23 cellular contexts compared by ENCODE assay signal in genomic region chr5:109703165-109703564, GRCh38. TPM values are rescaled to one million over a fixed set of nuclear protein-coding genes. Genes with fewer than 3 reads are reported as not detected.
A peak's percentile ranks its signal among the peaks of the same experiment; 100 is the strongest.
DNase-seq lines count a peak whose midpoint lies in the region; ATAC-seq and TF ChIP-seq lines count a peak whose summit lies in the region.
"Had no signal": no experiment of that assay in that cellular context is flagged by ENCODE, and none has a peak within 500 bp of the region (broad histone marks: within the 10 kb centered on the region; RNA-seq: fewer than 3 reads in every experiment).

No MANE protein-coding gene starts in this region.

- peaks cover 6% of the 10 kb centered on the region for H3K4me1 ChIP-seq in CD4-positive, CD25-positive, alpha-beta regulatory T cell (ENCODE audit: control insufficient read depth, insufficient read depth, low read length, poor library complexity, severe bottlenecking)
- H3K4me1 ChIP-seq in KMS-11 (ENCODE audit: low read depth, poor library complexity, severe bottlenecking): peaks cover 96% of the 10 kb centered on the region
- H3K4me1 ChIP-seq: A549 had no signal

- peak overlapping the region; percentile 33 for H3K4me3 ChIP-seq in CD4-positive, CD25-positive, alpha-beta regulatory T cell (ENCODE audit: low read depth, low read length)
- H3K4me3 ChIP-seq in KMS-11 (IDR thresholded peaks at IDR 0.05; ENCODE audit: insufficient read depth, low read depth, low read length): no peak overlapping the region
- H3K4me3 ChIP-seq: A549; BLaER1 treated with 17β-estradiol and CSF1 and Interleukin-3, amounts not matched to agents 10 nM and 100 nM; GM12878 had no signal

- H3K4me3 Mint-ChIP-seq in CD4-positive, CD25-positive, alpha-beta regulatory T cell: no peak overlapping the region
- no peak overlapping the region for H3K4me3 Mint-ChIP-seq in effector memory CD8-positive, alpha-beta T cell
- H3K4me3 Mint-ChIP-seq: B cell had no signal

- no peaks in the 10 kb centered on the region for H3K27me3 ChIP-seq in CD4-positive, CD25-positive, alpha-beta regulatory T cell (ENCODE audit: control insufficient read depth, insufficient read depth, low read length)
- no peaks in the 10 kb centered on the region for H3K27me3 ChIP-seq in KMS-11 (ENCODE audit: insufficient read depth, low read depth)
- H3K27me3 ChIP-seq: BLaER1 treated with 17β-estradiol and CSF1 and Interleukin-3, amounts not matched to agents 10 nM and 100 nM had no signal

- no peak overlapping the region for H2AFZ ChIP-seq in KMS-11 (ENCODE audit: low read depth)

- H3K36me3 ChIP-seq in CD4-positive, CD25-positive, alpha-beta regulatory T cell (ENCODE audit: control insufficient read depth, insufficient read depth, low read length): peaks cover 5% of the 10 kb centered on the region
- no peaks in the 10 kb centered on the region; the same call in 1 of the 2 replicates for H3K36me3 ChIP-seq in KMS-11 (ENCODE audit: insufficient read depth)

- no peak for TF ChIP-seq POLR2A in erythroblast (IDR thresholded peaks at IDR 0.05; ENCODE audit: low read length)

- peaks cover 85% of the 10 kb centered on the region for H4K20me1 ChIP-seq in KMS-11 (ENCODE audit: insufficient read depth)

- H3K4me2 ChIP-seq in KMS-11: peak overlapping the region; percentile 52; the same call in 1 of the 2 replicates
- H3K4me2 ChIP-seq: A549; BLaER1 treated with 17β-estradiol and CSF1 and Interleukin-3, amounts not matched to agents 10 nM and 100 nM had no signal

- H3K36me3 Mint-ChIP-seq in CD4-positive, CD25-positive, alpha-beta regulatory T cell: peaks cover 32% of the 10 kb centered on the region
- no peaks in the 10 kb centered on the region for H3K36me3 Mint-ChIP-seq in effector memory CD8-positive, alpha-beta T cell (ENCODE audit: insufficient read depth)

- H3K79me2 ChIP-seq in KMS-11 (ENCODE audit: insufficient read depth, low read depth): peaks cover 100% of the 10 kb centered on the region

- H3K27ac Mint-ChIP-seq in CD4-positive, CD25-positive, alpha-beta regulatory T cell: no peak overlapping the region
- H3K27ac Mint-ChIP-seq in effector memory CD8-positive, alpha-beta T cell: no peak overlapping the region
- H3K27ac Mint-ChIP-seq: B cell; CD4-positive, alpha-beta memory T cell had no signal

- no peaks in the 10 kb centered on the region for H3K27me3 Mint-ChIP-seq in CD4-positive, CD25-positive, alpha-beta regulatory T cell
- no peaks in the 10 kb centered on the region for H3K27me3 Mint-ChIP-seq in effector memory CD8-positive, alpha-beta T cell
- H3K27me3 Mint-ChIP-seq: B cell; CD4-positive, alpha-beta memory T cell; CD8-positive, alpha-beta memory T cell had no signal

- peaks cover 0 to 1% (median 0%) of the 10 kb centered on the region in 7 donors for H3K9me3 Mint-ChIP-seq in CD4-positive, CD25-positive, alpha-beta regulatory T cell
- H3K9me3 Mint-ChIP-seq in effector memory CD8-positive, alpha-beta T cell: no peaks in the 10 kb centered on the region
- H3K9me3 Mint-ChIP-seq: CD8-positive, alpha-beta memory T cell had no signal

- H3K9ac ChIP-seq in KMS-11: no peak overlapping the region
- H3K9ac ChIP-seq: BLaER1 treated with 17β-estradiol and CSF1 and Interleukin-3, amounts not matched to agents 10 nM and 100 nM had no signal

- H3K4me1 Mint-ChIP-seq in CD4-positive, CD25-positive, alpha-beta regulatory T cell: peaks cover 49 to 90% (median 59%) of the 10 kb centered on the region in 4 donors
- H3K4me1 Mint-ChIP-seq in effector memory CD8-positive, alpha-beta T cell (ENCODE audit: low read depth in 2 of 2): peaks cover 45 to 60% of the 10 kb centered on the region in 2 donors

- no peak for TF ChIP-seq CTCF in KMS-11 (conservative IDR thresholded peaks at IDR 0.05; ENCODE audit: low read depth, low read length)

- H3K27ac ChIP-seq in CD4-positive, CD25-positive, alpha-beta regulatory T cell (ENCODE audit: insufficient read depth, low read length, poor library complexity, severe bottlenecking): no peak overlapping the region
- 0 out of 2 replicates have a peak overlapping the region, but pooled peaks have one; percentile 3 for H3K27ac ChIP-seq in KMS-11
- H3K27ac ChIP-seq: 22Rv1; A549; BLaER1 treated with 17β-estradiol and CSF1 and Interleukin-3, amounts not matched to agents 10 nM and 100 nM; C4-2B had no signal

- no peak for ATAC-seq in CD4-positive, CD25-positive, alpha-beta regulatory T cell (ENCODE audit: low read depth in 2 of 2)
- no peak for ATAC-seq in effector memory CD8-positive, alpha-beta T cell (replicated peaks)
- ATAC-seq: A549 had no signal

- no peaks in the 10 kb centered on the region for H3K9me3 ChIP-seq in CD4-positive, CD25-positive, alpha-beta regulatory T cell (ENCODE audit: control insufficient read depth in 2 of 2, low read length in 2 of 2)
- H3K9me3 ChIP-seq: A549 had no signal

- no peak for DNase-seq in CD4-positive, CD25-positive, alpha-beta regulatory T cell
- DNase-seq in OCI-M1 (lab: John Stamatoyannopoulos, UW): peak; percentile 60
- peak; percentile 81 to 89 for DNase-seq in erythroblast (lab: John Stamatoyannopoulos, UW)
- DNase-seq in SW 1271 (lab: John Stamatoyannopoulos, UW): no peak
- no peak for DNase-seq in effector memory CD8-positive, alpha-beta T cell
- no peak for DNase-seq in SHP77 treated with DMSO at 0.1 percent for 48 hours (lab: John Stamatoyannopoulos, UW)
- DNase-seq in NAMALWA (ENCODE audit: low spot score): no peak
- DNase-seq: AML-193; CD4-positive, alpha-beta memory T cell; CD8-positive, alpha-beta memory T cell; COR-L47; DMS153; DMS53; DMS79; DND-41; GDM1 had no signal

RNA-seq across cellular contexts. Expression of gene MAN2A1, which starts 13.4 kb away (rescaled TPM):
- 71.5 TPM for total RNA-seq in CD4-positive, CD25-positive, alpha-beta regulatory T cell
- polyA plus RNA-seq in CD4-positive, CD25-positive, alpha-beta regulatory T cell: 10 to 100 TPM; 20.7 to 26.5 (median 21.2) TPM

Comparison
In these comparisons a context has a peak if more than half of its experiments do, and no peak if none do; other contexts are left out.
1. DNase-seq: peak in OCI-M1 (single experiment) and erythroblast (2 of 2); none in CD4-positive, CD25-positive, alpha-beta regulatory T cell (0 of 3), SW 1271 (0 of 2), effector memory CD8-positive, alpha-beta T cell (0 of 3), SHP77 treated with DMSO at 0.1 percent for 48 hours (single experiment) and NAMALWA (single experiment).